In genomic region chr3:40237892-40238571, GRCh38 we compare ENCODE assay signal across 10 cellular contexts.
A peak's percentile ranks its signal among the peaks of the same experiment; 100 is the strongest.
DNase-seq lines count a peak whose midpoint lies in the region; ATAC-seq and TF ChIP-seq lines count a peak whose summit lies in the region.
"Had no signal": no experiment of that assay in that cellular context is flagged by ENCODE, and none has a peak within 500 bp of the region (broad histone marks: within the 10 kb centered on the region; RNA-seq: fewer than 3 reads in every experiment).

No MANE protein-coding gene starts in this region.

- DNase-seq in ELR (ENCODE audit: low read depth) (peak; percentile 29), amniotic epithelial cell (ENCODE audit: low read depth) (peak; percentile 17), cardiac muscle cell (ENCODE audit: low read depth in 1 of 2, low spot score in 1 of 2) (peak; percentile 42), neuronal stem cell (ENCODE audit: low spot score) (peak; percentile 27), ascending aorta (ENCODE audit: low spot score in 2 of 2) (no peak), DMS153 treated with DMSO at 0.1 percent for 48 hours (lab: John Stamatoyannopoulos, UW; ENCODE audit: unreplicated experiment) (no peak)
- DNase-seq: DMS 273 treated with DMSO at 0.1 percent for 48 hours, immature natural killer cell had no signal

- no peaks in the 10 kb centered on the region for H3K79me1 ChIP-seq in neuronal stem cell (ENCODE audit: low read depth, low read length)

- H3K9me3 ChIP-seq in cardiac muscle cell (ENCODE audit: low read depth), result no peaks in the 10 kb centered on the region
- H3K9me3 ChIP-seq in neuronal stem cell (replicated peaks in 1 of 2; ENCODE audit: control insufficient read depth in 2 of 2, insufficient read depth in 1 of 2, low read depth in 1 of 2, low read length in 2 of 2), result peaks cover 1 to 3% of the 10 kb centered on the region in 2 donors
- no peaks in the 10 kb centered on the region for H3K9me3 ChIP-seq in ascending aorta

- TF ChIP-seq CTCF in cardiac muscle cell (IDR thresholded peaks at IDR 0.05; ENCODE audit: low read depth, low read length), result peak; percentile 37
- no peak for TF ChIP-seq CTCF in ascending aorta (IDR thresholded peaks at IDR 0.05)

- no CpG with 5 or more reads among the region's 8 CpGs for WGBS in neuronal stem cell (ENCODE audit: extremely low coverage in 2 of 2, insufficient read length in 2 of 2, insufficient replicate concordance in 1 of 2), 2 donors

- no peak overlapping the region for H3K14ac ChIP-seq in neuronal stem cell (ENCODE audit: low read length)

- intact Hi-C loops in ascending aorta (cut with DNase I), result no loop called here

- H4K91ac ChIP-seq in neuronal stem cell (ENCODE audit: low read depth, low read length, poor library complexity), result no peak overlapping the region

- H3K27ac ChIP-seq in cardiac muscle cell (no peak overlapping the region), neuronal stem cell (replicated peaks; ENCODE audit: low read length) (no peak overlapping the region), ascending aorta (no peak overlapping the region)

- no peak overlapping the region for H2BK120ac ChIP-seq in neuronal stem cell (ENCODE audit: low read depth, low read length)

- H2BK15ac ChIP-seq in neuronal stem cell (ENCODE audit: low read length), result no peak overlapping the region

- peak overlapping the region; percentile 86 for H2AFZ ChIP-seq in neuronal stem cell (ENCODE audit: low read length)

- no peak for ATAC-seq in HG02981 (IDR thresholded peaks at IDR 0.05; ENCODE audit: unreplicated experiment)
- no peak for ATAC-seq in GM21825 (IDR thresholded peaks at IDR 0.05; ENCODE audit: unreplicated experiment)

- H3K4me1 ChIP-seq in cardiac muscle cell (ENCODE audit: low read depth) (peaks cover 7% of the 10 kb centered on the region), neuronal stem cell (ENCODE audit: control insufficient read depth in 2 of 2, insufficient read depth in 1 of 2, low read depth in 1 of 2, low read length in 2 of 2) (peaks cover 0 to 3% of the 10 kb centered on the region in 2 donors), ascending aorta (no peaks in the 10 kb centered on the region)

- no peaks in the 10 kb centered on the region for H3K36me3 ChIP-seq in cardiac muscle cell
- no peaks in the 10 kb centered on the region for H3K36me3 ChIP-seq in neuronal stem cell (replicated peaks in 1 of 2; ENCODE audit: control insufficient read depth in 2 of 2, insufficient read depth in 2 of 2, low read length in 2 of 2)
- H3K36me3 ChIP-seq in ascending aorta, result no peaks in the 10 kb centered on the region

- H3K4me3 ChIP-seq in cardiac muscle cell (no peak overlapping the region), neuronal stem cell (ENCODE audit: low read length in 2 of 2) (peak overlapping the region in 1 of 2 donors; percentile 8), ascending aorta (no peak overlapping the region)

- H3K27me3 ChIP-seq in cardiac muscle cell, result no peaks in the 10 kb centered on the region
- no peaks in the 10 kb centered on the region for H3K27me3 ChIP-seq in neuronal stem cell (ENCODE audit: control insufficient read depth in 3 of 3, insufficient read depth in 3 of 3, low read depth in 1 of 3, low read length in 3 of 3)
- H3K27me3 ChIP-seq in ascending aorta, result no peaks in the 10 kb centered on the region

- H2BK5ac ChIP-seq in neuronal stem cell (ENCODE audit: low read length), result no peak overlapping the region

- H2BK12ac ChIP-seq in neuronal stem cell (ENCODE audit: low read length), result no peak overlapping the region

- H3K4ac ChIP-seq in neuronal stem cell (ENCODE audit: low read length), result no peak overlapping the region

- H3K18ac ChIP-seq in neuronal stem cell (ENCODE audit: low read length), result no peak overlapping the region

- H4K8ac ChIP-seq in neuronal stem cell (ENCODE audit: low read depth, low read length), result no peak overlapping the region

- H3K23ac ChIP-seq in neuronal stem cell (ENCODE audit: low read depth, low read length, poor library complexity), result no peak overlapping the region

- peak overlapping the region; percentile 28 for H3K4me2 ChIP-seq in neuronal stem cell (ENCODE audit: insufficient read depth, low read length, poor library complexity, severe bottlenecking)

- no peak overlapping the region for H2AK5ac ChIP-seq in neuronal stem cell (ENCODE audit: low read depth, low read length)

- H3K9ac ChIP-seq in neuronal stem cell (ENCODE audit: low read depth, low read length, poor library complexity), result no peak overlapping the region

Comparison
In these comparisons a context has a peak if more than half of its experiments do, and no peak if none do; other contexts are left out.
1. DNase-seq: peak in ELR (single experiment), amniotic epithelial cell (single experiment), cardiac muscle cell (2 of 2) and neuronal stem cell (single experiment); none in ascending aorta (0 of 2) and DMS153 treated with DMSO at 0.1 percent for 48 hours (single experiment).